9 cellular contexts compared by ENCODE assay signal in genomic region chr9:20940447-20941176, GRCh38.
DNase-seq lines count a peak whose midpoint lies in the region; ATAC-seq and TF ChIP-seq lines count a peak whose summit lies in the region.
"Had no signal": no experiment of that assay in that cellular context is flagged by ENCODE, and none has a peak within 500 bp of the region (broad histone marks: within the 10 kb centered on the region; RNA-seq: fewer than 3 reads in every experiment).

No MANE protein-coding gene starts in this region.

- H3K36me3 Mint-ChIP-seq in endothelial cell (ENCODE audit: low read depth, unreplicated experiment): peaks cover 15% of the 10 kb centered on the region

- intact Hi-C loops in ascending aorta (cut with DNase I): loop anchor here (1.0 to 10.0 kb wide), 4 partner anchors 56 to 1014 kb away; no protein-coding TSS in a partner anchor

- peak; percentile 28 for ATAC-seq in GM18502 (IDR thresholded peaks at IDR 0.05; ENCODE audit: poor library complexity, unreplicated experiment)
- ATAC-seq in GM21367 (IDR thresholded peaks at IDR 0.05; ENCODE audit: unreplicated experiment): peak; percentile 15
- peak; percentile 14 for ATAC-seq in HG03135 (IDR thresholded peaks at IDR 0.05; ENCODE audit: unreplicated experiment)

- H3K9me3 ChIP-seq in ascending aorta: no peaks in the 10 kb centered on the region

- H3K27ac ChIP-seq in ascending aorta: no peak overlapping the region
- H3K27ac ChIP-seq: HL-60 had no signal

- H3K27me3 Mint-ChIP-seq in endothelial cell (ENCODE audit: unreplicated experiment): no peaks in the 10 kb centered on the region

- DNase-seq in fibroblast of gingiva (ENCODE audit: low read depth) (peak; percentile 41), NOMO-1 treated with DMSO at 0.1 percent for 48 hours (lab: John Stamatoyannopoulos, UW; ENCODE audit: unreplicated experiment) (no peak), NCI-H2171 (lab: John Stamatoyannopoulos, UW) (no peak), endothelial cell (ENCODE audit: low spot score) (no peak), ascending aorta (ENCODE audit: low spot score in 2 of 2) (no peak)

- no peak overlapping the region for H3K4me3 ChIP-seq in ascending aorta

- H3K4me1 ChIP-seq in ascending aorta: no peaks in the 10 kb centered on the region

- no peak overlapping the region for H3K4me3 Mint-ChIP-seq in endothelial cell (ENCODE audit: unreplicated experiment)

- no peaks in the 10 kb centered on the region for H3K36me3 ChIP-seq in ascending aorta

- TF ChIP-seq CTCF in endothelial cell (IDR thresholded peaks at IDR 0.05; ENCODE audit: unreplicated experiment) (no peak), ascending aorta (IDR thresholded peaks at IDR 0.05) (no peak)

- H3K9me3 Mint-ChIP-seq in endothelial cell (ENCODE audit: unreplicated experiment): no peaks in the 10 kb centered on the region

- H3K27me3 ChIP-seq in ascending aorta: no peaks in the 10 kb centered on the region

- peaks cover 6% of the 10 kb centered on the region for H3K4me1 Mint-ChIP-seq in endothelial cell (ENCODE audit: unreplicated experiment)

- no peak overlapping the region for H3K27ac Mint-ChIP-seq in endothelial cell (ENCODE audit: unreplicated experiment)
